Comparison of ENCODE assay signal across 8 cellular contexts in the genomic region with DNA sequence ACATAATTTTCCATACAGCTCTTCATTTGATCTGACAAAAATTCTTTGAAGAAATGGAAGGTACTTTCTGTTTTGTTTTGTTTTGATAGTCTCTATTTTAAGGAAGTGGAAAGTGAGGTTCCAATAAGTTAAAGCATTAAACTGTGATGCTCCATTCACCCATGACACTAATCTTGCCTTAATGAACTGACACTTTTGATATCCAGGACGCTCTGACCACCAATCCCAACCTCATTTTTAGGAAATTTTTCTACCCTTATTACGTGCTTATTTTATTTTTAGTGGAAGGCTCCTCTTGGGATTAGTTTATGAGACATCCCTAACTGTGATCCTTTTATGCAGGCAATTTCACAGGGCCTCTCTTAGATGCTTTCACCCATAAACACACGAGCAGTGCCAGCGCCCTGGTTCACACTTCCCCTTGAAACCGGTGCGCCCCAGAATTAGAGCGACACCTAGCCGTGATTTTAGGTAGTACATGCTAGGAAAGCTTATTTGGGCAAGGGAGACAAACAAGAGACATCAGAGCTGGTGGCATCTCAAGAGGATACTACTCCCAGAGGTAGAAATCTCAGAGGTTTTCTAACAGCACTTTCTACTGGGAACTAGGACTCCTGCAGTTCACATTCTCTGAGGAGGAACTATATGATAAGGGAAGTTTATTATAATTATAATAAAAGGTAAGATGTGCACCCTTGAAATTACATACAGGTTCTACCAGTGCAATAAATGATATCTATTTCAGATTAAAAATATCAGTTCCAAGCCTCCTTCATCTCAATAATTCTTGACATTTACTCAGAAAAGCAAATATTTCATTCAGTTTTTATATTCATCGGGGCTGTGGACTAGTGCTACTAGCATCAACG.
DNase-seq lines count a peak whose midpoint lies in the region; ATAC-seq and TF ChIP-seq lines count a peak whose summit lies in the region.

No MANE protein-coding gene starts in this region.

- H3K27ac ChIP-seq in endodermal cell (ENCODE audit: low read depth, low read length), result no peak overlapping the region

- H3K9ac ChIP-seq in endodermal cell (ENCODE audit: extremely low read depth, low read length, poor library complexity, severe bottlenecking), result no peak overlapping the region

- no peaks in the 10 kb centered on the region for H3K27me3 Mint-ChIP-seq in endodermal cell (ENCODE audit: insufficient read depth)

- no peaks in the 10 kb centered on the region for H3K27me3 ChIP-seq in endodermal cell (ENCODE audit: control insufficient read depth, insufficient read depth, low read length, poor library complexity, severe bottlenecking)

- no peak overlapping the region for H3K27ac Mint-ChIP-seq in endodermal cell

- WGBS in endodermal cell (ENCODE audit: insufficient coverage in 1 of 2, insufficient read length in 1 of 2), 2 experiments, result 35 to 44% methylated on average over 3 to 10 of the region's 10 CpGs

- no peak overlapping the region for H3K4me3 Mint-ChIP-seq in endodermal cell

- H3K36me3 ChIP-seq in endodermal cell (ENCODE audit: control insufficient read depth, insufficient read depth, low read length), result no peaks in the 10 kb centered on the region

- H3K4me1 ChIP-seq in endodermal cell (ENCODE audit: control insufficient read depth, insufficient read depth, low read length), result no peaks in the 10 kb centered on the region

- ATAC-seq in GM19467 (IDR thresholded peaks at IDR 0.05; ENCODE audit: unreplicated experiment) (peak; percentile 64), HG03571 (IDR thresholded peaks at IDR 0.05; ENCODE audit: unreplicated experiment) (peak; percentile 75)

- no peaks in the 10 kb centered on the region for H3K9me3 ChIP-seq in endodermal cell (ENCODE audit: control insufficient read depth, low read length)

- H3K9me3 Mint-ChIP-seq in endodermal cell, result no peaks in the 10 kb centered on the region

- no peak overlapping the region for H3K4me3 ChIP-seq in endodermal cell (ENCODE audit: low read length)

- peak; percentile 91 for TF ChIP-seq CTCF in endodermal cell (conservative IDR thresholded peaks at IDR 0.05)

- H3K36me3 Mint-ChIP-seq in endodermal cell (ENCODE audit: low read depth), result no peaks in the 10 kb centered on the region

- peaks cover 11% of the 10 kb centered on the region for H3K4me1 Mint-ChIP-seq in endodermal cell

- DNase-seq in COLO829 (ENCODE audit: low spot score), result peak; percentile 82
- DNase-seq in NCI-H82 (lab: John Stamatoyannopoulos, UW), result peak; percentile 90
- peak; percentile 85 for DNase-seq in activated CD8-positive, alpha-beta memory T cell treated with anti-CD3 and anti-CD28 coated beads for 24 hours
- DNase-seq in endodermal cell, result peak; percentile 92
- DNase-seq in middle frontal gyrus (ENCODE audit: extremely low spot score, low spot score), result peak; percentile 68
- peak; percentile 46 for DNase-seq in stimulated activated CD8-positive, alpha-beta memory T cell treated with anti-CD3 and anti-CD28 coated beads, Interleukin-4, amount 100 ng/mL, for 24 hours (ENCODE audit: low read depth)
